Comparison of ENCODE assay signal across 24 cellular contexts in the genomic region with DNA sequence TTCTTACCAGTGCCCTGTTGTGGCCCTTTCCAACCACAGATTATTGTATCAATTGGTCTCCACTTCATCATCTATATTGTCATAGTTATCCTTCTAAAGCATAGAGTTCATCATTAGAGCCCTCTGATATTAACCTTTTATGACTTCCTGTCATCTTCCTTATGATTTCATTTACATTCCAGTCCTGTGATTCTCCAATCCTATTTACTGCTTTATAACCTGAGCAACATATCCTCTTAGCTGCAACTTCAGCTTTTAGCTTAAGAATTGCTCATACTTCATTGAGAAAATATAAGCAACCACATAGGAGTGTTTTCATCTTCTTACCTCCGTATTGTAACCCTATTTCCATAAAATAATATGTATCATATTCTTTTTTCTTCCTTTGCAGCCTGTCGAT.
DNase-seq lines count a peak whose midpoint lies in the region; ATAC-seq, FAIRE-seq and TF ChIP-seq lines count a peak whose summit lies in the region.
"Had no signal": no experiment of that assay in that cellular context is flagged by ENCODE, and none has a peak within 500 bp of the region (broad histone marks: within the 10 kb centered on the region; RNA-seq: fewer than 3 reads in every experiment).

No MANE protein-coding gene starts in this region.

- no peaks in the 10 kb centered on the region for H3K9me3 ChIP-seq in PC-9 (ENCODE audit: insufficient read depth, low read depth)
- H3K9me3 ChIP-seq: A549, BE2C, HAP-1 had no signal

- FAIRE-seq in D721Med (lab: Jason Lieb, UNC) (peak; percentile 58), bronchial epithelial cell (lab: Jason Lieb, UNC) (no peak)
- FAIRE-seq: A549, GM12891, H54 had no signal

- TF ChIP-seq CTCF in D721Med (IDR thresholded peaks at IDR 0.05; ENCODE audit: insufficient read depth, missing control alignments) (no peak), PC-9 (conservative IDR thresholded peaks at IDR 0.05) (no peak), bronchial epithelial cell (IDR thresholded peaks at IDR 0.05; ENCODE audit: insufficient read depth, low read length, severe bottlenecking) (no peak), foreskin keratinocyte (conservative IDR thresholded peaks at IDR 0.05) (no peak), GM13977 (IDR thresholded peaks at IDR 0.05; ENCODE audit: extremely low read depth, insufficient read depth, missing control alignments) (no peak)

- no peaks in the 10 kb centered on the region for H3K9me2 ChIP-seq in PC-9 (ENCODE audit: insufficient read depth)

- no peaks in the 10 kb centered on the region for H3K79me2 ChIP-seq in PC-9 (ENCODE audit: low read depth)

- H2AFZ ChIP-seq in PC-9, result no peak overlapping the region

- BruUV-seq in PC-9 (replicated peaks; lab: Mats Ljungman, UMichigan), result no TSS peak

- no peaks in the 10 kb centered on the region for H4K20me1 ChIP-seq in PC-9 (ENCODE audit: insufficient read depth)
- H4K20me1 ChIP-seq: BLaER1 treated with 17β-estradiol and CSF1 and Interleukin-3, amounts not matched to agents 10 nM and 100 nM had no signal

- POLR2A ChIA-PET in PC-9 (lab: Charles Lee; ENCODE audit: unreplicated experiment), result no interaction called here

- H3K4me3 ChIP-seq in PC-9 (no peak overlapping the region), bronchial epithelial cell (ENCODE audit: low read depth, low read length) (no peak overlapping the region)
- H3K4me3 ChIP-seq: A549; BLaER1 treated with 17β-estradiol and CSF1 and Interleukin-3, amounts not matched to agents 10 nM and 100 nM; HAP-1 had no signal

- H3K4me1 ChIP-seq in PC-9 (replicated peaks; ENCODE audit: insufficient read depth) (peaks cover 10% of the 10 kb centered on the region), foreskin keratinocyte (peaks cover 12% of the 10 kb centered on the region)
- H3K4me1 ChIP-seq: A549; BE2C; BLaER1 treated with 17β-estradiol and CSF1 and Interleukin-3, amounts not matched to agents 10 nM and 100 nM; HAP-1 had no signal

- H3K27ac ChIP-seq in PC-9 (no peak overlapping the region), foreskin keratinocyte (no peak overlapping the region)
- H3K27ac ChIP-seq: A549; BLaER1 treated with 17β-estradiol and CSF1 and Interleukin-3, amounts not matched to agents 10 nM and 100 nM had no signal

- ATAC-seq in foreskin keratinocyte (peak; percentile 54), GM19324 (IDR thresholded peaks at IDR 0.05; ENCODE audit: low FRiP score, unreplicated experiment) (no peak), left colon (no peak)
- ATAC-seq: A549 had no signal

- in situ Hi-C loops in GM13977 (cut with MboI; ENCODE audit: low pct_unique_long_range_greater_than_20kb, low sequenced_read_pairs, unreplicated experiment), result no loop called here

- H3K27me3 ChIP-seq in PC-9 (ENCODE audit: insufficient read depth, low read depth) (no peaks in the 10 kb centered on the region), bronchial epithelial cell (ENCODE audit: control insufficient read depth, insufficient read depth, low read length) (no peaks in the 10 kb centered on the region), foreskin keratinocyte (no peaks in the 10 kb centered on the region)
- H3K27me3 ChIP-seq: BE2C; BLaER1 treated with 17β-estradiol and CSF1 and Interleukin-3, amounts not matched to agents 10 nM and 100 nM had no signal

- H3F3A ChIP-seq in PC-9 (ENCODE audit: insufficient read depth, low read depth), result 0 out of 2 replicates have a peak, but pooled peaks cover 9% of the 10 kb centered on the region

- H3K4me2 ChIP-seq in PC-9, result peak overlapping the region; percentile 37; the same call in 1 of the 2 replicates
- H3K4me2 ChIP-seq: A549; BLaER1 treated with 17β-estradiol and CSF1 and Interleukin-3, amounts not matched to agents 10 nM and 100 nM had no signal

- intact Hi-C loops in PC-9 (cut with micrococcal nuclease; ENCODE audit: unreplicated experiment) (loop anchor here (2.0 kb wide), 1 partner anchor 42 kb away; no protein-coding TSS in a partner anchor), left colon (cut with DNase I, micrococcal nuclease) (no loop called here)

- CTCF ChIA-PET in PC-9 (lab: Charles Lee), result no interaction called here

- DNase-seq in D721Med (ENCODE audit: insufficient read length, low spot score), result no peak
- DNase-seq in PC-9, result no peak
- peak; percentile 69 for DNase-seq in bronchial epithelial cell (ENCODE audit: low read depth)
- DNase-seq in foreskin keratinocyte, result peak; percentile 25 to 67
- no peak for DNase-seq in GM13977 (ENCODE audit: low spot score)
- no peak for DNase-seq in NCI-H69 (lab: John Stamatoyannopoulos, UW)
- DNase-seq in left colon, result no peak
- DNase-seq: 8988T; ACHN; AML-193; BE2C; CD4-positive, alpha-beta T cell; CD8-positive, alpha-beta memory T cell; DMS53; DMS79 treated with DMSO at 0.1 percent for 48 hours; GF-D8; GOT3; HFFc6 had no signal

- H3K36me3 ChIP-seq in PC-9 (ENCODE audit: low read depth), result no peaks in the 10 kb centered on the region
- no peaks in the 10 kb centered on the region for H3K36me3 ChIP-seq in bronchial epithelial cell (ENCODE audit: control insufficient read depth, insufficient read depth, low read length)
- H3K36me3 ChIP-seq: BE2C; BLaER1 treated with 17β-estradiol and CSF1 and Interleukin-3, amounts not matched to agents 10 nM and 100 nM; HAP-1 had no signal

Comparison
In these comparisons a context has a peak if more than half of its experiments do, and no peak if none do; other contexts are left out.
1. DNase-seq: peak in bronchial epithelial cell (single experiment) and foreskin keratinocyte (2 of 2); none in D721Med (single experiment), PC-9 (0 of 2), GM13977 (single experiment), NCI-H69 (single experiment) and left colon (0 of 2).